In genomic region chr14:94179244-94179643, GRCh38 we compare ENCODE assay signal across 21 cellular contexts. TPM values are rescaled to one million over a fixed set of nuclear protein-coding genes. Genes with fewer than 3 reads are reported as not detected.
A peak's percentile ranks its signal among the peaks of the same experiment; 100 is the strongest.
DNase-seq lines count a peak whose midpoint lies in the region; ATAC-seq, FAIRE-seq and TF ChIP-seq lines count a peak whose summit lies in the region.
"Had no signal": no experiment of that assay in that cellular context is flagged by ENCODE, and none has a peak within 500 bp of the region (broad histone marks: within the 10 kb centered on the region; RNA-seq: fewer than 3 reads in every experiment).

No MANE protein-coding gene starts in this region.

- no peaks in the 10 kb centered on the region for H3K27me3 ChIP-seq in SJCRH30

- TF ChIP-seq EP300 in A549 (IDR thresholded peaks at IDR 0.05) = no peak

- POLR2A ChIA-PET in activated CD4-positive, alpha-beta T cell treated with anti-CD3 and anti-CD28 coated beads for 36 hours (lab: Charles Lee) = interaction anchor here (1.0 kb wide), 1 partner anchor 215 kb away, joined by 3 read pairs; no protein-coding TSS in a partner anchor
- POLR2A ChIA-PET in activated CD4-positive, alpha-beta memory T cell treated with anti-CD3 and anti-CD28 coated beads for 36 hours (lab: Charles Lee) = interaction anchor here (0.9 kb wide), 1 partner anchor 239 kb away, joined by 3 read pairs; no protein-coding TSS in a partner anchor
- POLR2A ChIA-PET in activated CD4-positive, alpha-beta memory T cell treated with anti-CD3 and anti-CD28 coated beads, Interleukin-2, amount 10 ng/mL, durations not matched to agents 7 days and 5 days (lab: Charles Lee) = interaction anchor here (4.0 kb wide), 1 partner anchor 48 kb away, joined by 23 read pairs; the partner anchor contains the start of gene IFI27L2
- POLR2A ChIA-PET in A549 (lab: Yijun Ruan, JAX) = no interaction called here

- peak overlapping the region; percentile 55 for H3K27ac Mint-ChIP-seq in activated CD4-positive, alpha-beta T cell treated with anti-CD3 and anti-CD28 coated beads for 36 hours
- peak overlapping the region; percentile 11 for H3K27ac Mint-ChIP-seq in activated CD4-positive, alpha-beta memory T cell treated with anti-CD3 and anti-CD28 coated beads for 36 hours
- no peak overlapping the region for H3K27ac Mint-ChIP-seq in activated CD4-positive, alpha-beta memory T cell treated with anti-CD3 and anti-CD28 coated beads, Interleukin-2, amount 10 ng/mL, durations not matched to agents 7 days and 5 days
- H3K27ac Mint-ChIP-seq in CD14-positive monocyte = no peak overlapping the region
- H3K27ac Mint-ChIP-seq: CD4-positive, alpha-beta T cell; CD8-positive, alpha-beta T cell had no signal

- no peaks in the 10 kb centered on the region; the same call in none of the 2 replicates for H3K36me3 ChIP-seq in SJCRH30
- H3K36me3 ChIP-seq: BE2C, BLaER1 had no signal

- no peaks in the 10 kb centered on the region for H3K9me3 ChIP-seq in A549
- no peaks in the 10 kb centered on the region for H3K9me3 ChIP-seq in SJCRH30 (replicated peaks)
- H3K9me3 ChIP-seq: BE2C, BLaER1, Caco-2 had no signal

- no peak for DNase-seq in activated CD4-positive, alpha-beta T cell treated with anti-CD3 and anti-CD28 coated beads for 36 hours
- DNase-seq in activated CD4-positive, alpha-beta T cell treated with anti-CD3 and anti-CD28 coated beads, Interleukin-2, amount 50 U/mL, for 48 hours = no peak
- DNase-seq in activated CD4-positive, alpha-beta memory T cell treated with anti-CD3 and anti-CD28 coated beads for 36 hours = no peak
- no peak for DNase-seq in activated CD4-positive, alpha-beta memory T cell treated with anti-CD3 and anti-CD28 coated beads, Interleukin-2, amount 10 ng/mL, durations not matched to agents 7 days and 5 days
- DNase-seq in A549 (ENCODE audit: low read depth in 1 of 2, low spot score in 1 of 2) (no peak), SJCRH30 (no peak), CD14-positive monocyte (ENCODE audit: low spot score) (no peak), SHP77 treated with DMSO at 0.1 percent for 48 hours (lab: John Stamatoyannopoulos, UW) (no peak)
- DNase-seq: ACHN; BE2C; C1 segment of cervical spinal cord; Caco-2; Calu3; CD4-positive, alpha-beta T cell; CD8-positive, alpha-beta T cell; DMS79 treated with DMSO at 0.1 percent for 48 hours; GF-D8 had no signal

- ATAC-seq in activated CD4-positive, alpha-beta T cell treated with anti-CD3 and anti-CD28 coated beads for 36 hours = no peak
- ATAC-seq in A549 = no peak
- ATAC-seq: CD8-positive, alpha-beta T cell had no signal

- H3K9me3 Mint-ChIP-seq in activated CD4-positive, alpha-beta T cell treated with anti-CD3 and anti-CD28 coated beads for 36 hours (ENCODE audit: low read depth) = no peaks in the 10 kb centered on the region
- H3K9me3 Mint-ChIP-seq in activated CD4-positive, alpha-beta memory T cell treated with anti-CD3 and anti-CD28 coated beads for 36 hours = no peaks in the 10 kb centered on the region
- H3K9me3 Mint-ChIP-seq in activated CD4-positive, alpha-beta memory T cell treated with anti-CD3 and anti-CD28 coated beads, Interleukin-2, amount 10 ng/mL, durations not matched to agents 7 days and 5 days = no peaks in the 10 kb centered on the region
- H3K9me3 Mint-ChIP-seq in CD14-positive monocyte = peaks cover 0 to 8% (median 2%) of the 10 kb centered on the region in 7 donors
- H3K9me3 Mint-ChIP-seq: CD4-positive, alpha-beta T cell; CD8-positive, alpha-beta T cell had no signal

- TF ChIP-seq POLR2A in A549 (IDR thresholded peaks at IDR 0.05; ENCODE audit: low read length) = no peak

- H3K4me1 Mint-ChIP-seq in activated CD4-positive, alpha-beta T cell treated with anti-CD3 and anti-CD28 coated beads for 36 hours = peaks cover 59% of the 10 kb centered on the region
- peaks cover 53% of the 10 kb centered on the region for H3K4me1 Mint-ChIP-seq in activated CD4-positive, alpha-beta memory T cell treated with anti-CD3 and anti-CD28 coated beads for 36 hours (ENCODE audit: low read depth)
- H3K4me1 Mint-ChIP-seq in activated CD4-positive, alpha-beta memory T cell treated with anti-CD3 and anti-CD28 coated beads, Interleukin-2, amount 10 ng/mL, durations not matched to agents 7 days and 5 days = peaks cover 34% of the 10 kb centered on the region
- peaks cover 12% of the 10 kb centered on the region for H3K4me1 Mint-ChIP-seq in CD14-positive monocyte

- no peak overlapping the region for H3K27ac ChIP-seq in A549
- peak overlapping the region; percentile 48 for H3K27ac ChIP-seq in SJCRH30
- H3K27ac ChIP-seq: 22Rv1, BLaER1 had no signal

- intact Hi-C loops in activated CD4-positive, alpha-beta T cell treated with anti-CD3 and anti-CD28 coated beads for 36 hours (cut with DNase I, micrococcal nuclease) = loop anchor here (1.0 to 10.0 kb wide), 8 partner anchors 43 to 1086 kb away; partner anchors contain the start of genes BTBD7 (in 1 of the 2), LYSET (in 1 of the 2) and MOAP1 (in 1 of the 2)
- intact Hi-C loops in activated CD4-positive, alpha-beta memory T cell treated with anti-CD3 and anti-CD28 coated beads for 36 hours (cut with micrococcal nuclease) = loop anchor here (5.0 to 10.0 kb wide), 5 partner anchors 213 to 1356 kb away; partner anchors contain the start of genes BTBD7 and GLRX5
- intact Hi-C loops in CD14-positive monocyte (cut with micrococcal nuclease) = loop anchor here (5.0 to 10.0 kb wide), 4 partner anchors 47 to 244 kb away; no protein-coding TSS in a partner anchor

- no peak for TF ChIP-seq CTCF in A549 (IDR thresholded peaks at IDR 0.05)
- no peak for TF ChIP-seq CTCF in CD14-positive monocyte (IDR thresholded peaks at IDR 0.05)

- peak; percentile 36 for FAIRE-seq in A549 (lab: Jason Lieb, UNC)
- FAIRE-seq: G401.6, GM19239 had no signal

- H3K4me1 ChIP-seq in A549 (peaks cover 10% of the 10 kb centered on the region; the same call in 2 of the 3 replicates), SJCRH30 (peaks cover 29% of the 10 kb centered on the region)
- H3K4me1 ChIP-seq: BE2C, BLaER1, Caco-2 had no signal

- no peak for TF ChIP-seq RAD21 in A549 (conservative IDR thresholded peaks at IDR 0.05 in 1 of 2, IDR thresholded peaks at IDR 0.05 in 1 of 2)

- peaks cover 7% of the 10 kb centered on the region for H3K27me3 Mint-ChIP-seq in activated CD4-positive, alpha-beta T cell treated with anti-CD3 and anti-CD28 coated beads for 36 hours
- H3K27me3 Mint-ChIP-seq in activated CD4-positive, alpha-beta memory T cell treated with anti-CD3 and anti-CD28 coated beads for 36 hours = no peaks in the 10 kb centered on the region
- peaks cover 19% of the 10 kb centered on the region for H3K27me3 Mint-ChIP-seq in activated CD4-positive, alpha-beta memory T cell treated with anti-CD3 and anti-CD28 coated beads, Interleukin-2, amount 10 ng/mL, durations not matched to agents 7 days and 5 days
- peaks cover 39 to 59% (median 40%) of the 10 kb centered on the region in 3 donors for H3K27me3 Mint-ChIP-seq in CD14-positive monocyte (ENCODE audit: low read depth in 3 of 3)

- H3K4me3 Mint-ChIP-seq in activated CD4-positive, alpha-beta T cell treated with anti-CD3 and anti-CD28 coated beads for 36 hours = peak overlapping the region; percentile 81
- H3K4me3 Mint-ChIP-seq in activated CD4-positive, alpha-beta memory T cell treated with anti-CD3 and anti-CD28 coated beads for 36 hours = no peak overlapping the region
- no peak overlapping the region for H3K4me3 Mint-ChIP-seq in activated CD4-positive, alpha-beta memory T cell treated with anti-CD3 and anti-CD28 coated beads, Interleukin-2, amount 10 ng/mL, durations not matched to agents 7 days and 5 days
- peak overlapping the region in 1 of 2 donors; percentile 22 for H3K4me3 Mint-ChIP-seq in CD14-positive monocyte
- H3K4me3 Mint-ChIP-seq: CD4-positive, alpha-beta T cell; CD8-positive, alpha-beta T cell had no signal

- peaks cover 15% of the 10 kb centered on the region for H3K36me3 Mint-ChIP-seq in activated CD4-positive, alpha-beta T cell treated with anti-CD3 and anti-CD28 coated beads for 36 hours (ENCODE audit: low read depth)
- no peaks in the 10 kb centered on the region for H3K36me3 Mint-ChIP-seq in activated CD4-positive, alpha-beta memory T cell treated with anti-CD3 and anti-CD28 coated beads for 36 hours
- peaks cover 2% of the 10 kb centered on the region for H3K36me3 Mint-ChIP-seq in activated CD4-positive, alpha-beta memory T cell treated with anti-CD3 and anti-CD28 coated beads, Interleukin-2, amount 10 ng/mL, durations not matched to agents 7 days and 5 days (ENCODE audit: low read depth)
- H3K36me3 Mint-ChIP-seq in CD14-positive monocyte = peaks cover 0 to 5% of the 10 kb centered on the region in 2 donors
- H3K36me3 Mint-ChIP-seq: CD8-positive, alpha-beta T cell had no signal

- 50% methylated on average over 2 of the region's 2 CpGs for WGBS in A549 (ENCODE audit: missing lambda C conversion rate)

- H3K4me3 ChIP-seq in A549 = no peak overlapping the region
- no peak overlapping the region for H3K4me3 ChIP-seq in SJCRH30
- H3K4me3 ChIP-seq: BLaER1 had no signal

- no peak overlapping the region for H3K4me2 ChIP-seq in A549
- H3K4me2 ChIP-seq: BLaER1 had no signal

- CTCF ChIA-PET in activated CD4-positive, alpha-beta T cell treated with anti-CD3 and anti-CD28 coated beads for 36 hours (lab: Charles Lee) = interaction anchor here (0.6 to 7.0 kb wide), 11 partner anchors 11 to 146 kb away, joined by 3 to 76 read pairs (median 6); partner anchors contain the start of genes DDX24, IFI27L1 and IFI27L2
- CTCF ChIA-PET in activated CD4-positive, alpha-beta memory T cell treated with anti-CD3 and anti-CD28 coated beads for 36 hours (lab: Charles Lee) = interaction anchor here (0.6 to 6.6 kb wide), 10 partner anchors 9 to 240 kb away, joined by 3 to 82 read pairs (median 8); partner anchors contain the start of gene IFI27L2
- CTCF ChIA-PET in activated CD4-positive, alpha-beta memory T cell treated with anti-CD3 and anti-CD28 coated beads, Interleukin-2, amount 10 ng/mL, durations not matched to agents 7 days and 5 days (lab: Charles Lee) = interaction anchor here (1.0 to 6.5 kb wide), 8 partner anchors 21 to 1066 kb away, joined by 3 to 76 read pairs (median 18); partner anchors contain the start of gene IFI27L2
- CTCF ChIA-PET in A549 (lab: Yijun Ruan, JAX) = interaction anchor here (0.6 to 4.1 kb wide), 8 partner anchors 10 to 355 kb away, joined by 3 to 22 read pairs (median 6); partner anchors contain the start of gene IFI27L2

RNA-seq across cellular contexts. Expression of gene PPP4R4, which starts 5.1 kb away (rescaled TPM):
- 10 to 100 TPM; 21.4 TPM for total RNA-seq in activated CD4-positive, alpha-beta T cell treated with anti-CD3 and anti-CD28 coated beads for 36 hours
- total RNA-seq in activated CD4-positive, alpha-beta memory T cell treated with anti-CD3 and anti-CD28 coated beads for 36 hours = 10 to 100 TPM; 17.0 to 19.2 TPM
- 1 to 10 TPM; 3.3 to 4.9 TPM for total RNA-seq in activated CD4-positive, alpha-beta memory T cell treated with anti-CD3 and anti-CD28 coated beads, Interleukin-2, amount 10 ng/mL, durations not matched to agents 7 days and 5 days
- 0.21 and 0.25 TPM in 2 replicates for polyA plus RNA-seq in A549 (2011; rRNA removed)
- 0.01 and 0.05 TPM in 2 replicates for polyA plus RNA-seq in A549 (2012; cell fraction: cytosol; rRNA removed)
- polyA plus RNA-seq in A549 (2012; cell fraction: nucleus; rRNA removed) = not detected in 2 replicates
- polyA plus RNA-seq in A549 (2017; fragmentation: RNase III; extraction: RNeasy Plus Mini Kit Qiagen cat#74134 plus additional on column Dnase treatment) = 0.08 to 0.21 TPM (median 0.12 TPM) in 3 replicates
- not detected in 2 replicates for polyA minus RNA-seq in A549 (2011; rRNA and poly(A)+ RNA removed)
- total RNA-seq in SJCRH30 (2014; rRNA removed; shearing (Covaris generic)) = 35.5 and 47.1 TPM in 2 replicates
- under 1 TPM in 1 of 2 donors, not detected in 1; 0.08 TPM for polyA plus RNA-seq in CD14-positive monocyte
- total RNA-seq: CD8-positive, alpha-beta T cell had no signal

RNA-seq across cellular contexts. Expression of gene IFI27L2, which starts 49.8 kb away (rescaled TPM):
- total RNA-seq in activated CD4-positive, alpha-beta T cell treated with anti-CD3 and anti-CD28 coated beads for 36 hours = 10 to 100 TPM; 57.3 to 66.9 TPM
- total RNA-seq in activated CD4-positive, alpha-beta memory T cell treated with anti-CD3 and anti-CD28 coated beads for 36 hours = 10 to 100 TPM; 69.3 to 74.4 TPM
- total RNA-seq in activated CD4-positive, alpha-beta memory T cell treated with anti-CD3 and anti-CD28 coated beads, Interleukin-2, amount 10 ng/mL, durations not matched to agents 7 days and 5 days = 100 to 1,000 TPM; 100 to 102 TPM
- polyA plus RNA-seq in A549 (2011; rRNA removed) = 20.3 and 26.9 TPM in 2 replicates
- 64.6 and 67.6 TPM in 2 replicates for polyA plus RNA-seq in A549 (2012; cell fraction: cytosol; rRNA removed)
- 35.4 and 56.9 TPM in 2 replicates for polyA plus RNA-seq in A549 (2012; cell fraction: nucleus; rRNA removed)
- 58.0 to 69.2 TPM (median 64.4 TPM) in 3 replicates for polyA plus RNA-seq in A549 (2017; fragmentation: RNase III; extraction: RNeasy Plus Mini Kit Qiagen cat#74134 plus additional on column Dnase treatment)
- polyA minus RNA-seq in A549 (2011; rRNA and poly(A)+ RNA removed) = 4.5 and 5.7 TPM in 2 replicates
- total RNA-seq in SJCRH30 (2014; rRNA removed; shearing (Covaris generic)) = 24.2 and 24.4 TPM in 2 replicates
- polyA plus RNA-seq in CD14-positive monocyte = 100 to 1,000 TPM in 1 of 2 donors, 10 to 100 TPM in 1; 96.1 to 156 TPM

Comparison
In these comparisons a context has a peak if more than half of its experiments do, and no peak if none do; other contexts are left out.
1. H3K27ac Mint-ChIP-seq: peak in activated CD4-positive, alpha-beta T cell treated with anti-CD3 and anti-CD28 coated beads for 36 hours (single experiment) and activated CD4-positive, alpha-beta memory T cell treated with anti-CD3 and anti-CD28 coated beads for 36 hours (single experiment); none in activated CD4-positive, alpha-beta memory T cell treated with anti-CD3 and anti-CD28 coated beads, Interleukin-2, amount 10 ng/mL, durations not matched to agents 7 days and 5 days (single experiment) and CD14-positive monocyte (0 of 7).